23 cellular contexts compared by ENCODE assay signal in the genomic region with DNA sequence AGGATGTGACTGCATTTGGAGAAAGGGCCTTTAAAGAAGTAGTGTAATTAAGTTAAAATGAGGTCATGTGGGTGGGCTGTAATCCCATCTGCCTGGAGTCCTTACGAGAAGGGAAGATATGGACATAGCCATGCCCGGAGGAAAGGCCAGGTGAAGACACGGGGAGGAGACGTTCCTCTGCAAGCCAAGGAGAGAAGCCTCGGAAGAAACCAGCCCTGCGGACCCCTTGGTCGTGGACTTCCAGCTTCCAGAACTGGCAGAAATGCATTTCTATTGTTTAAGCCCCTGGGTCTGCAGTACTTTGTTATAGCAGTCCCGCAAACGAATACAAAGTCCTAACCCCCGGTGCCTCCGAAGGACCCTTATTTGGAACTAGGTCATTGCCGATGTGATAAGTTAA.
"Had no signal": no experiment of that assay in that cellular context is flagged by ENCODE, and none has a peak within 500 bp of the region (broad histone marks: within the 10 kb centered on the region; RNA-seq: fewer than 3 reads in every experiment).

No MANE protein-coding gene starts in this region.

- H3K27me3 ChIP-seq: brain microvascular endothelial cell, Peyer's patch had no signal

- H3K36me3 ChIP-seq: brain microvascular endothelial cell, Peyer's patch, SJCRH30 had no signal

- H3K36me3 Mint-ChIP-seq: activated naive CD4-positive, alpha-beta T cell treated with anti-CD3 and anti-CD28 coated beads, Interleukin-2, amount 50 U/mL, for 72 hours; WTC11 had no signal

- H3K9me3 ChIP-seq: Peyer's patch, SJCRH30, SK-N-SH had no signal

- H3K27ac ChIP-seq: brain microvascular endothelial cell, Peyer's patch, SJCRH30 had no signal

- H3K4me3 Mint-ChIP-seq: activated CD8-positive, alpha-beta T cell treated with anti-CD3 and anti-CD28 coated beads, Interleukin-2, amount 10 ng/mL, durations not matched to agents 7 days and 5 days; WTC11 had no signal

- H3K4me3 ChIP-seq: Peyer's patch, SJCRH30 had no signal

- H3K27ac Mint-ChIP-seq: activated naive CD4-positive, alpha-beta T cell treated with anti-CD3 and anti-CD28 coated beads, Interleukin-2, amount 50 U/mL, for 72 hours; WTC11 had no signal

- H3K9me3 Mint-ChIP-seq: activated naive CD4-positive, alpha-beta T cell treated with anti-CD3 and anti-CD28 coated beads, Interleukin-2, amount 50 U/mL, for 72 hours; WTC11 had no signal

- DNase-seq: activated CD4-positive, alpha-beta T cell treated with anti-CD3 and anti-CD28 coated beads for 48 hours; activated CD4-positive, alpha-beta T cell treated with anti-CD3 and anti-CD28 coated beads, Interleukin-2, amount 50 U/mL, for 4 hours; activated CD4-positive, CD25-positive, alpha-beta regulatory T cell treated with anti-CD3 and anti-CD28 coated beads, Interleukin-2, amount 50 U/mL, for 72 hours; activated CD8-positive, alpha-beta memory T cell treated with anti-CD3 and anti-CD28 coated beads, Interleukin-2, amount 50 U/mL, for 48 hours; activated CD8-positive, alpha-beta T cell treated with anti-CD3 and anti-CD28 coated beads, Interleukin-2, amount 10 ng/mL, durations not matched to agents 7 days and 5 days; activated effector memory CD4-positive, alpha-beta T cell treated with anti-CD3 and anti-CD28 coated beads, Interleukin-2, amount 50 U/mL, for 16 hours; activated naive CD4-positive, alpha-beta T cell treated with Interleukin-2 at 50 U/mL for 16 hours; activated T-cell treated with anti-CD3 and anti-CD28 coated beads, Interleukin-2, amount 50 U/mL, for 1 hour; brain microvascular endothelial cell; Karpas-422; MM.1S; NCI-H1105; NCI-H1436 treated with DMSO at 0.1 percent for 48 hours; NCI-H187; NCI-H2081; NCI-H510A treated with DMSO at 0.1 percent for 48 hours; NCI-H69; Peyer's patch; Right ventricle myocardium superior; SJCRH30; SK-N-SH had no signal
